In genomic region chr6:157033428-157034140, GRCh38 we compare ENCODE assay signal across 8 cellular contexts.
DNase-seq lines count a peak whose midpoint lies in the region; ATAC-seq, FAIRE-seq and TF ChIP-seq lines count a peak whose summit lies in the region.

No MANE protein-coding gene starts in this region.

- H3K4me3 Mint-ChIP-seq in naive B cell: peak overlapping the region; percentile 73 to 96 (median 84)

- H3K9ac ChIP-seq in BLaER1: peak overlapping the region; percentile 69
- peak overlapping the region; percentile 68 for H3K9ac ChIP-seq in Karpas-422 (ENCODE audit: low read length)

- FAIRE-seq in D721Med (lab: Jason Lieb, UNC): no peak

- no peaks in the 10 kb centered on the region for H3K27me3 ChIP-seq in BLaER1
- H3K27me3 ChIP-seq in Karpas-422 (ENCODE audit: low read length): no peaks in the 10 kb centered on the region

- H4K20me1 ChIP-seq in BLaER1 (peaks cover 88% of the 10 kb centered on the region), Karpas-422 (ENCODE audit: insufficient read depth, low read depth, low read length) (no peaks in the 10 kb centered on the region)

- H3K27me3 Mint-ChIP-seq in naive B cell: no peaks in the 10 kb centered on the region

- TF ChIP-seq CTCF in coronary artery (IDR thresholded peaks at IDR 0.05) (no peak), D721Med (IDR thresholded peaks at IDR 0.05; ENCODE audit: insufficient read depth, missing control alignments) (no peak)

- H3K36me3 ChIP-seq in BLaER1: peaks cover 31% of the 10 kb centered on the region
- no peaks in the 10 kb centered on the region for H3K36me3 ChIP-seq in Karpas-422 (ENCODE audit: insufficient read depth, low read length)

- peak overlapping the region; percentile 74 to 96 (median 86) for H3K27ac Mint-ChIP-seq in naive B cell

- H3K4me1 Mint-ChIP-seq in naive B cell: peaks cover 33 to 46% (median 34%) of the 10 kb centered on the region in 3 donors

- DNase-seq in Karpas-422 (peak; percentile 59), coronary artery (ENCODE audit: low spot score) (no peak), naive B cell (no peak), D721Med (ENCODE audit: insufficient read length, low spot score) (no peak), Ammon's horn (ENCODE audit: low spot score) (no peak)
- no peak for DNase-seq in activated CD4-positive, alpha-beta T cell treated with anti-CD3 and anti-CD28 coated beads for 1 hour

- no peaks in the 10 kb centered on the region for H3K9me2 ChIP-seq in Karpas-422 (replicated peaks; ENCODE audit: insufficient read depth, low read length)

- H3K4me3 ChIP-seq in BLaER1 (peak overlapping the region; percentile 62), Karpas-422 (ENCODE audit: low read length) (peak overlapping the region; percentile 69), coronary artery (peak overlapping the region; percentile 65)

- peaks cover under 1% of the 10 kb centered on the region for H3K9me3 ChIP-seq in BLaER1
- no peaks in the 10 kb centered on the region for H3K9me3 ChIP-seq in Karpas-422 (ENCODE audit: low read length)

- H3K4me1 ChIP-seq in BLaER1: peaks cover 27% of the 10 kb centered on the region
- H3K4me1 ChIP-seq in Karpas-422 (ENCODE audit: low read length): peaks cover 59% of the 10 kb centered on the region

- H3K27ac ChIP-seq in BLaER1 (peak overlapping the region; percentile 47), Karpas-422 (ENCODE audit: low read length) (peak overlapping the region; percentile 93), coronary artery (peak overlapping the region; percentile 2 to 64)

- peak overlapping the region; percentile 90 for H3K4me2 ChIP-seq in BLaER1
- H3K4me2 ChIP-seq in Karpas-422 (ENCODE audit: low read depth, low read length, poor library complexity, severe bottlenecking): peak overlapping the region; percentile 95

- ATAC-seq in naive B cell (ENCODE audit: low read depth in 2 of 2) (peak; percentile 47 to 52), GM19324 (IDR thresholded peaks at IDR 0.05; ENCODE audit: low FRiP score, unreplicated experiment) (no peak)

- peaks cover 95% of the 10 kb centered on the region for H3K79me2 ChIP-seq in Karpas-422 (ENCODE audit: low read length)

- H3K36me3 Mint-ChIP-seq in naive B cell: peaks cover 0 to 7% of the 10 kb centered on the region in 2 donors

- H2AFZ ChIP-seq in Karpas-422 (ENCODE audit: low read length): no peak overlapping the region

- H3K9me3 Mint-ChIP-seq in naive B cell: no peaks in the 10 kb centered on the region

Comparison
In these comparisons a context has a peak if more than half of its experiments do, and no peak if none do; other contexts are left out.
1. H3K27ac ChIP-seq: peak in every context shown above with its lines; median percentile 93 in Karpas-422; 47 in BLaER1; 33 in coronary artery.